In genomic region chr20:3759316-3759715, GRCh38 we compare ENCODE assay signal across 32 cellular contexts. TPM values are rescaled to one million over a fixed set of nuclear protein-coding genes. Genes with fewer than 3 reads are reported as not detected.
DNase-seq lines count a peak whose midpoint lies in the region; ATAC-seq and TF ChIP-seq lines count a peak whose summit lies in the region.
"Had no signal": no experiment of that assay in that cellular context is flagged by ENCODE, and none has a peak within 500 bp of the region (broad histone marks: within the 10 kb centered on the region; RNA-seq: fewer than 3 reads in every experiment).

No MANE protein-coding gene starts in this region.

- H3K4me3 Mint-ChIP-seq in type B pancreatic cell, result no peak overlapping the region
- H3K4me3 Mint-ChIP-seq: CD4-positive, CD25-positive, alpha-beta regulatory T cell; IgD-negative memory B cell; natural killer cell had no signal

- ATAC-seq in Right ventricle myocardium inferior, result peak; percentile 17
- ATAC-seq in left cardiac atrium, result peak; percentile 7 to 31
- ATAC-seq in GM19395 (IDR thresholded peaks at IDR 0.05; ENCODE audit: unreplicated experiment), result no peak
- no peak for ATAC-seq in HG02970 (IDR thresholded peaks at IDR 0.05; ENCODE audit: low FRiP score, unreplicated experiment)
- ATAC-seq: natural killer cell, pancreas had no signal

- peak overlapping the region; percentile 39 for H3K27ac Mint-ChIP-seq in type B pancreatic cell
- H3K27ac Mint-ChIP-seq: IgD-negative memory B cell, natural killer cell had no signal

- intact Hi-C loops in Right ventricle myocardium inferior (cut with DNase I), result loop anchor here (5.0 kb wide), 1 partner anchor 462 kb away; no protein-coding TSS in a partner anchor
- intact Hi-C loops in cardiac septum (cut with DNase I), result no loop called here
- intact Hi-C loops in left cardiac atrium (cut with DNase I), result no loop called here
- intact Hi-C loops in posterior vena cava (cut with DNase I), result no loop called here

- DNase-seq in Right ventricle myocardium inferior (ENCODE audit: missing footprints) (no peak), cardiac septum (ENCODE audit: low spot score) (no peak), left cardiac atrium (no peak), posterior vena cava (ENCODE audit: low spot score) (peak; percentile 67), type B pancreatic cell (ENCODE audit: extremely low spot score, unreplicated experiment) (no peak), superior temporal gyrus (ENCODE audit: extremely low spot score) (no peak)
- DNase-seq: activated CD4-positive, alpha-beta T cell treated with anti-CD3 and anti-CD28 coated beads for 48 hours; activated CD8-positive, alpha-beta memory T cell treated with anti-CD3 and anti-CD28 coated beads for 24 hours; activated effector memory CD4-positive, alpha-beta T cell treated with anti-CD3 and anti-CD28 coated beads, Interleukin-2, amount 50 U/mL, for 16 hours; activated T-cell treated with anti-CD3 and anti-CD28 coated beads for 4 hours; Calu3; CD4-positive, CD25-positive, alpha-beta regulatory T cell; DMS79; effector memory CD4-positive, alpha-beta T cell; natural killer cell; NCI-H1694; NCI-H446 treated with DMSO at 0.1 percent for 48 hours; NCI-H774; retina; stimulated activated CD4-positive, alpha-beta T cell treated with anti-CD3 and anti-CD28 coated beads, Interleukin-12 subunit alpha, Interleukin-12 subunit beta, amount 100 ng/mL, for 4 hours; stimulated activated CD4-positive, alpha-beta T cell treated with anti-CD3 and anti-CD28 coated beads, Interleukin-2, amount 100 ng/mL, for 48 hours; T1000; WERI-Rb-1 had no signal

- no peaks in the 10 kb centered on the region for H3K27me3 Mint-ChIP-seq in type B pancreatic cell
- H3K27me3 Mint-ChIP-seq: CD4-positive, CD25-positive, alpha-beta regulatory T cell; IgD-negative memory B cell had no signal

- no peak for TF ChIP-seq CTCF in type B pancreatic cell (conservative IDR thresholded peaks at IDR 0.05)

- no peaks in the 10 kb centered on the region for H3K9me3 Mint-ChIP-seq in type B pancreatic cell
- H3K9me3 Mint-ChIP-seq: IgD-negative memory B cell, natural killer cell had no signal

- H3K36me3 Mint-ChIP-seq in type B pancreatic cell, result peaks cover 3% of the 10 kb centered on the region
- H3K36me3 Mint-ChIP-seq: IgD-negative memory B cell, natural killer cell had no signal

- H3K4me1 Mint-ChIP-seq in type B pancreatic cell (ENCODE audit: unreplicated experiment), result peaks cover 5% of the 10 kb centered on the region
- H3K4me1 Mint-ChIP-seq: natural killer cell had no signal

RNA-seq across cellular contexts. Expression of gene ADISSP, which starts 8.2 kb away (rescaled TPM):
- total RNA-seq in Right ventricle myocardium inferior (14.6 TPM), cardiac septum (9.9 TPM), left cardiac atrium (10 to 100 TPM; 17.2 to 23.2 TPM), posterior vena cava (10 to 100 TPM; 14.6 to 20.2 TPM), type B pancreatic cell (ENCODE audit: low replicate concordance) (21.7 and 49.4 TPM in 2 replicates)

RNA-seq across cellular contexts. Expression of gene SPEF1, which starts 21.9 kb away (rescaled TPM):
- 0.14 TPM for total RNA-seq in Right ventricle myocardium inferior
- total RNA-seq in cardiac septum, result not detected
- not detected for total RNA-seq in left cardiac atrium
- total RNA-seq in posterior vena cava, result not detected
- total RNA-seq in type B pancreatic cell (ENCODE audit: low replicate concordance), result 0.55 and 3.0 TPM in 2 replicates
- total RNA-seq: CD4-positive, CD25-positive, alpha-beta regulatory T cell; mononuclear cell; SJSA1; urinary bladder had no signal

RNA-seq across cellular contexts. Expression of gene HSPA12B, which starts 26.8 kb away (rescaled TPM):
- 17.5 TPM for total RNA-seq in Right ventricle myocardium inferior
- 9.2 TPM for total RNA-seq in cardiac septum
- 10 to 100 TPM; 15.7 to 19.3 TPM for total RNA-seq in left cardiac atrium
- 10 to 100 TPM; 18.0 to 18.5 TPM for total RNA-seq in posterior vena cava
- total RNA-seq in type B pancreatic cell (ENCODE audit: low replicate concordance), result 0.10 and 5.2 TPM in 2 replicates
- total RNA-seq: A172; astrocyte; Calu3; CD4-positive, CD25-positive, alpha-beta regulatory T cell; mononuclear cell; natural killer cell; SJSA1 had no signal

RNA-seq across cellular contexts. Expression of gene CENPB, which starts 27.2 kb away (rescaled TPM):
- total RNA-seq in Right ventricle myocardium inferior, result 68.2 TPM
- total RNA-seq in cardiac septum, result 79.8 TPM
- total RNA-seq in left cardiac atrium, result 10 to 100 TPM; 70.8 to 93.6 TPM
- total RNA-seq in posterior vena cava, result 100 to 1,000 TPM in 1 of 2 donors, 10 to 100 TPM in 1; 97.4 to 119 TPM
- total RNA-seq in type B pancreatic cell (ENCODE audit: low replicate concordance), result 63.2 and 68.7 TPM in 2 replicates

RNA-seq across cellular contexts. Expression of gene CDC25B, which starts 36.8 kb away (rescaled TPM):
- 10.1 TPM for total RNA-seq in Right ventricle myocardium inferior
- 9.4 TPM for total RNA-seq in cardiac septum
- 10 to 100 TPM; 13.8 to 16.6 TPM for total RNA-seq in left cardiac atrium
- total RNA-seq in posterior vena cava, result 10 to 100 TPM; 24.0 to 24.2 TPM
- total RNA-seq in type B pancreatic cell (ENCODE audit: low replicate concordance), result 34.8 and 51.1 TPM in 2 replicates

Comparison
In these comparisons a context has a peak if more than half of its experiments do, and no peak if none do; other contexts are left out.
1. ATAC-seq: peak in Right ventricle myocardium inferior (single experiment) and left cardiac atrium (2 of 2); none in GM19395 (single experiment) and HG02970 (single experiment).